ENCODE assay signal across 18 cellular contexts in genomic region chr6:150732765-150733539, GRCh38.
A peak's percentile ranks its signal among the peaks of the same experiment; 100 is the strongest.
DNase-seq lines count a peak whose midpoint lies in the region; ATAC-seq and TF ChIP-seq lines count a peak whose summit lies in the region.
"Had no signal": no experiment of that assay in that cellular context is flagged by ENCODE, and none has a peak within 500 bp of the region (broad histone marks: within the 10 kb centered on the region; RNA-seq: fewer than 3 reads in every experiment).

No MANE protein-coding gene starts in this region.

- no TSS peak for BruUV-seq in Calu3 (replicated peaks; lab: Mats Ljungman, UMichigan)

- H3K36me3 ChIP-seq in esophagus muscularis mucosa = peaks cover 0 to 10% (median 4%) of the 10 kb centered on the region in 4 donors
- H3K36me3 ChIP-seq in transverse colon = peaks cover 0 to 6% (median 0%) of the 10 kb centered on the region in 4 donors

- intact Hi-C loops in esophagus muscularis mucosa (cut with DNase I) (no loop called here), transverse colon (cut with DNase I; ENCODE audit: low total_unique reads) (no loop called here), Calu3 (cut with micrococcal nuclease; ENCODE audit: unreplicated experiment) (no loop called here)

- TF ChIP-seq CTCF in esophagus muscularis mucosa (IDR thresholded peaks at IDR 0.05) = no peak
- no peak for TF ChIP-seq CTCF in transverse colon (IDR thresholded peaks at IDR 0.05)
- no peak for TF ChIP-seq CTCF in Calu3 (IDR thresholded peaks at IDR 0.05; ENCODE audit: unreplicated experiment)

- H3K4me1 Mint-ChIP-seq in Calu3 (ENCODE audit: low read depth, unreplicated experiment) = no peaks in the 10 kb centered on the region

- H3K27ac Mint-ChIP-seq in Calu3 (ENCODE audit: unreplicated experiment) = no peak overlapping the region

- peak; percentile 61 for ATAC-seq in GM18498 (IDR thresholded peaks at IDR 0.05; ENCODE audit: unreplicated experiment)
- peak; percentile 64 for ATAC-seq in GM19351 (IDR thresholded peaks at IDR 0.05; ENCODE audit: unreplicated experiment)
- ATAC-seq in HG03060 (IDR thresholded peaks at IDR 0.05; ENCODE audit: low read depth, unreplicated experiment) = peak; percentile 83
- ATAC-seq: left colon, sciatic nerve had no signal

- no peaks in the 10 kb centered on the region for H3K9me3 Mint-ChIP-seq in Calu3 (ENCODE audit: low read depth, unreplicated experiment)

- H3K4me3 Mint-ChIP-seq in Calu3 (ENCODE audit: low read depth, unreplicated experiment) = no peak overlapping the region

- DNase-seq in esophagus muscularis mucosa (ENCODE audit: extremely low spot score) = peak; percentile 53
- DNase-seq in activated T-cell treated with anti-CD3 and anti-CD28 coated beads for 4 hours = no peak
- no peak for DNase-seq in transverse colon
- DNase-seq in Calu3 = no peak
- no peak for DNase-seq in mesenteric fat pad (ENCODE audit: low spot score)
- DNase-seq: activated CD4-positive, alpha-beta T cell treated with anti-CD3 and anti-CD28 coated beads for 4 hours; Caco-2; foreskin fibroblast; left colon; MM.1S; NCI-H187; NCI-H510A treated with DMSO at 0.1 percent for 48 hours; stimulated activated CD4-positive, alpha-beta T cell treated with anti-CD3 and anti-CD28 coated beads, Interleukin-1b, Interleukin-23, amount 100 ng/mL, for 48 hours; substantia nigra had no signal

- in situ Hi-C loops in transverse colon (cut with MboI; ENCODE audit: low pct_ligation_motif_present in 1 of 4, low pct_unique_long_range_greater_than_20kb in 1 of 4, low sequenced_read_pairs in 3 of 4) = no loop called here

- no peaks in the 10 kb centered on the region for H3K27me3 Mint-ChIP-seq in Calu3 (ENCODE audit: unreplicated experiment)

- TF ChIP-seq EP300 in esophagus muscularis mucosa (IDR thresholded peaks at IDR 0.05) (no peak), transverse colon (IDR thresholded peaks at IDR 0.05; ENCODE audit: low read depth) (no peak)

- H3K36me3 Mint-ChIP-seq in Calu3 (ENCODE audit: insufficient read depth, unreplicated experiment) = no peaks in the 10 kb centered on the region

- WGBS in esophagus muscularis mucosa = 93% methylated on average over 12 of the region's 12 CpGs
- 79 to 83% methylated on average over 10 to 12 of the region's 12 CpGs for WGBS in transverse colon (ENCODE audit: low coverage in 1 of 2), 2 donors

- H3K9me3 ChIP-seq in esophagus muscularis mucosa (no peaks in the 10 kb centered on the region), transverse colon (no peaks in the 10 kb centered on the region)
- H3K9me3 ChIP-seq: Caco-2 had no signal

- H3K4me1 ChIP-seq in esophagus muscularis mucosa = no peaks in the 10 kb centered on the region
- H3K4me1 ChIP-seq in transverse colon = peaks cover 0 to 6% (median 4%) of the 10 kb centered on the region in 4 donors
- H3K4me1 ChIP-seq: Caco-2 had no signal

- H3K27me3 ChIP-seq in esophagus muscularis mucosa = no peaks in the 10 kb centered on the region
- no peaks in the 10 kb centered on the region for H3K27me3 ChIP-seq in transverse colon

- no peak overlapping the region for H3K4me3 ChIP-seq in esophagus muscularis mucosa
- H3K4me3 ChIP-seq in transverse colon = no peak overlapping the region

- CTCF ChIA-PET in Calu3 (lab: Charles Lee) = interaction anchor here (1.0 kb wide), 1 partner anchor 315 kb away, joined by 3 read pairs; no protein-coding TSS in a partner anchor

- TF ChIP-seq POLR2A in esophagus muscularis mucosa (IDR thresholded peaks at IDR 0.05; ENCODE audit: low read depth) (no peak), transverse colon (IDR thresholded peaks at IDR 0.05) (no peak)

- no peak overlapping the region for H3K27ac ChIP-seq in esophagus muscularis mucosa (replicated peaks in 1 of 4)
- H3K27ac ChIP-seq in transverse colon = no peak overlapping the region
